15 cellular contexts compared by ENCODE assay signal in genomic region chr12:2101798-2102197, GRCh38.
"Had no signal": no experiment of that assay in that cellular context is flagged by ENCODE, and none has a peak within 500 bp of the region (broad histone marks: within the 10 kb centered on the region; RNA-seq: fewer than 3 reads in every experiment).

No MANE protein-coding gene starts in this region.

- ATAC-seq: activated CD4-positive, CD25-positive, alpha-beta regulatory T cell treated with anti-CD3 and anti-CD28 coated beads, Interleukin-2, amount 50 U/mL, for 24 hours had no signal

- H3K36me3 ChIP-seq: upper lobe of left lung had no signal

- H3K9me3 ChIP-seq: upper lobe of left lung had no signal

- H3K4me3 ChIP-seq: upper lobe of left lung had no signal

- H3K27ac ChIP-seq: upper lobe of left lung had no signal

- H3K4me1 ChIP-seq: upper lobe of left lung had no signal

- DNase-seq: activated CD4-positive, alpha-beta T cell treated with anti-CD3 and anti-CD28 coated beads, Interleukin-2, amount 50 U/mL, for 1 hour; activated CD8-positive, alpha-beta memory T cell treated with anti-CD3 and anti-CD28 coated beads for 24 hours; activated naive CD4-positive, alpha-beta T cell treated with Interleukin-2 at 50 U/mL for 16 hours; anterior cingulate cortex; cerebellar nuclear complex; effector memory CD4-positive, alpha-beta T cell; islet precursor cell; midbrain; naive B cell; retina; stimulated activated CD4-positive, alpha-beta T cell treated with anti-CD3 and anti-CD28 coated beads, Interleukin-4, amount 100 ng/mL, for 1 hour; stimulated activated naive CD4-positive, alpha-beta T cell; substantia nigra had no signal

- H3K27me3 ChIP-seq: upper lobe of left lung had no signal
